ENCODE assay signal across 8 cellular contexts in genomic region chr15:90062023-90062728, GRCh38.
DNase-seq lines count a peak whose midpoint lies in the region; ATAC-seq lines count a peak whose summit lies in the region.

No MANE protein-coding gene starts in this region.

- CTCF ChIA-PET in activated naive CD4-positive, alpha-beta T cell treated with anti-CD3 and anti-CD28 coated beads, Interleukin-2, amount 10 ng/mL, durations not matched to agents 7 days and 5 days (lab: Charles Lee) = interaction anchor here (0.6 kb wide), 1 partner anchor 628 kb away, joined by 3 read pairs; no protein-coding TSS in a partner anchor

- ATAC-seq in GM19395 (IDR thresholded peaks at IDR 0.05; ENCODE audit: unreplicated experiment) (no peak), HG02759 (IDR thresholded peaks at IDR 0.05; ENCODE audit: unreplicated experiment) (no peak)

- no peaks in the 10 kb centered on the region for H3K9me3 Mint-ChIP-seq in activated naive CD4-positive, alpha-beta T cell treated with anti-CD3 and anti-CD28 coated beads, Interleukin-2, amount 10 ng/mL, durations not matched to agents 7 days and 5 days

- H3K4me1 ChIP-seq in ES-I3 (ENCODE audit: insufficient read depth, low read length) = peaks cover 48% of the 10 kb centered on the region

- no peak overlapping the region for H3K4me3 Mint-ChIP-seq in activated naive CD4-positive, alpha-beta T cell treated with anti-CD3 and anti-CD28 coated beads, Interleukin-2, amount 10 ng/mL, durations not matched to agents 7 days and 5 days

- H3K36me3 ChIP-seq in ES-I3 (ENCODE audit: insufficient read depth, low read length) = no peaks in the 10 kb centered on the region

- peak overlapping the region; percentile 55 for H3K27ac Mint-ChIP-seq in activated naive CD4-positive, alpha-beta T cell treated with anti-CD3 and anti-CD28 coated beads, Interleukin-2, amount 10 ng/mL, durations not matched to agents 7 days and 5 days

- no peaks in the 10 kb centered on the region for H3K27me3 Mint-ChIP-seq in activated naive CD4-positive, alpha-beta T cell treated with anti-CD3 and anti-CD28 coated beads, Interleukin-2, amount 10 ng/mL, durations not matched to agents 7 days and 5 days

- peak overlapping the region; percentile 24; the same call in 1 of the 2 replicates for H3K9ac ChIP-seq in ES-I3 (ENCODE audit: low read depth, low read length)

- peaks cover 47% of the 10 kb centered on the region for H3K4me1 Mint-ChIP-seq in activated naive CD4-positive, alpha-beta T cell treated with anti-CD3 and anti-CD28 coated beads, Interleukin-2, amount 10 ng/mL, durations not matched to agents 7 days and 5 days

- no peaks in the 10 kb centered on the region for H3K9me3 ChIP-seq in ES-I3 (ENCODE audit: control insufficient read depth, insufficient read depth, low read length)

- H3K36me3 Mint-ChIP-seq in activated naive CD4-positive, alpha-beta T cell treated with anti-CD3 and anti-CD28 coated beads, Interleukin-2, amount 10 ng/mL, durations not matched to agents 7 days and 5 days = peaks cover 3% of the 10 kb centered on the region

- DNase-seq in NCI-H774 (lab: John Stamatoyannopoulos, UW) = peak; percentile 92
- DNase-seq in activated naive CD4-positive, alpha-beta T cell treated with anti-CD3 and anti-CD28 coated beads, Interleukin-2, amount 10 ng/mL, durations not matched to agents 7 days and 5 days = peak; percentile 47
- peak; percentile 70 for DNase-seq in iPS-NIHi7 (ENCODE audit: extremely low spot score)
- peak; percentile 62 to 64 for DNase-seq in stimulated activated CD4-positive, alpha-beta T cell treated with anti-CD3 and anti-CD28 coated beads, Interleukin-2, amount 100 ng/mL, for 24 hours
- no peak for DNase-seq in putamen (ENCODE audit: low spot score)
